ENCODE assay signal across 8 cellular contexts in genomic region chr16:11669380-11670146, GRCh38. TPM values are rescaled to one million over a fixed set of nuclear protein-coding genes. Genes with fewer than 3 reads are reported as not detected.
DNase-seq lines count a peak whose midpoint lies in the region; TF ChIP-seq lines count a peak whose summit lies in the region.

No MANE protein-coding gene starts in this region.

- CTCF ChIA-PET in OCI-LY7 (lab: Charles Lee; ENCODE audit: unreplicated experiment): interaction anchor here (0.6 to 0.8 kb wide), 2 partner anchors 10 to 46 kb away, joined by 3 to 5 read pairs; no protein-coding TSS in a partner anchor

- peaks cover 51% of the 10 kb centered on the region for H3K79me2 ChIP-seq in OCI-LY7 (ENCODE audit: insufficient read depth, low read depth, low read length)

- H3K36me3 Mint-ChIP-seq in mesothelial cell of epicardium: no peaks in the 10 kb centered on the region

- H4K20me1 ChIP-seq in OCI-LY7 (ENCODE audit: insufficient read depth, low read length): peaks cover 5% of the 10 kb centered on the region; the same call in 1 of the 2 replicates

- H3K27me3 ChIP-seq in duodenal mucosa (ENCODE audit: control insufficient read depth in 1 of 2, insufficient read depth in 2 of 2, low read length in 2 of 2): no peaks in the 10 kb centered on the region

- H3K4me3 Mint-ChIP-seq in mesothelial cell of epicardium: peak overlapping the region; percentile 72

- no peaks in the 10 kb centered on the region for H3K27me3 Mint-ChIP-seq in mesothelial cell of epicardium (ENCODE audit: low read depth)

- H3K9me3 Mint-ChIP-seq in mesothelial cell of epicardium: no peaks in the 10 kb centered on the region

- peak overlapping the region; percentile 16 to 39 for H3K9ac ChIP-seq in duodenal mucosa (ENCODE audit: low read depth in 1 of 2, low read length in 2 of 2)

- H3K4me1 Mint-ChIP-seq in mesothelial cell of epicardium: peaks cover 23% of the 10 kb centered on the region

- BruUV-seq in OCI-LY7 (replicated peaks; lab: Mats Ljungman, UMichigan): no TSS peak

- H3K27ac Mint-ChIP-seq in mesothelial cell of epicardium: peak overlapping the region; percentile 71

- peaks cover 3% of the 10 kb centered on the region; the same call in 1 of the 2 replicates for H3K36me3 ChIP-seq in OCI-LY7 (ENCODE audit: insufficient read depth, low read length)
- no peaks in the 10 kb centered on the region for H3K36me3 ChIP-seq in duodenal mucosa (ENCODE audit: control insufficient read depth in 1 of 2, insufficient read depth in 2 of 2, low read length in 2 of 2)

- H3K4me3 ChIP-seq in GM08714 (ENCODE audit: low read length) (peak overlapping the region; percentile 74; the same call in 1 of the 2 replicates), OCI-LY7 (ENCODE audit: low read depth, low read length, poor library complexity, severe bottlenecking) (peak overlapping the region; percentile 87), duodenal mucosa (ENCODE audit: low read depth in 1 of 2, low read length in 2 of 2) (peak overlapping the region; percentile 68 to 69)

- H3K27ac ChIP-seq in OCI-LY7 (ENCODE audit: low read depth, low read length, poor library complexity, severe bottlenecking) (peak overlapping the region; percentile 57), duodenal mucosa (ENCODE audit: low read depth, low read length) (no peak overlapping the region)

- no peaks in the 10 kb centered on the region for H3K9me2 ChIP-seq in OCI-LY7 (ENCODE audit: insufficient read depth, low read length)

- H3K9me3 ChIP-seq in OCI-LY7 (ENCODE audit: low read length) (no peaks in the 10 kb centered on the region), duodenal mucosa (ENCODE audit: control insufficient read depth in 1 of 2, low read length in 2 of 2) (no peaks in the 10 kb centered on the region)

- H3K4me1 ChIP-seq in OCI-LY7 (ENCODE audit: insufficient read depth, low read length, poor library complexity, severe bottlenecking) (peaks cover 86% of the 10 kb centered on the region), duodenal mucosa (ENCODE audit: control insufficient read depth in 1 of 2, insufficient read depth in 2 of 2, low read length in 2 of 2) (peaks cover 47 to 52% of the 10 kb centered on the region in 2 donors)

- no peak for TF ChIP-seq CTCF in OCI-LY7 (conservative IDR thresholded peaks at IDR 0.05; ENCODE audit: low read length)
- no peak for TF ChIP-seq CTCF in mesothelial cell of epicardium (IDR thresholded peaks at IDR 0.05; ENCODE audit: unreplicated experiment)

- H2AFZ ChIP-seq in OCI-LY7 (ENCODE audit: low read length): no peak overlapping the region

- POLR2A ChIA-PET in OCI-LY7 (lab: Charles Lee): interaction anchor here (0.5 to 1.3 kb wide), 8 partner anchors 13 to 317 kb away, joined by 3 to 4 read pairs (median 4); no protein-coding TSS in a partner anchor

- DNase-seq in OCI-LY7 (ENCODE audit: low spot score): peak; percentile 63
- no peak for DNase-seq in mesothelial cell of epicardium (ENCODE audit: low spot score in 2 of 2, unreplicated experiment in 2 of 2)
- DNase-seq in ureter (ENCODE audit: low spot score): peak; percentile 57
- no peak for DNase-seq in NCI-H187 treated with DMSO at 0.1 percent for 48 hours (lab: John Stamatoyannopoulos, UW)
- no peak for DNase-seq in T-helper 9 cell
- no peak for DNase-seq in HCEC 1CT

- intact Hi-C loops in OCI-LY7 (cut with micrococcal nuclease; ENCODE audit: unreplicated experiment): no loop called here

- peak overlapping the region; percentile 93 for H3K4me2 ChIP-seq in OCI-LY7 (ENCODE audit: low read length)

RNA-seq across cellular contexts. Expression of gene SNN, which starts 1.3 kb away (rescaled TPM):
- 28.3 and 31.8 TPM in 2 replicates for total RNA-seq in OCI-LY7 (2014; rRNA removed; shearing (Covaris generic))
- total RNA-seq in OCI-LY7 (2022) (27.8 and 31.6 TPM in 2 replicates), mesothelial cell of epicardium (38.3 to 40.2 TPM (median 39.9 TPM) in 3 replicates), ureter (23.6 TPM)

Comparison
In these comparisons a context has a peak if more than half of its experiments do, and no peak if none do; other contexts are left out.
1. DNase-seq: peak in OCI-LY7 (single experiment) and ureter (single experiment); none in mesothelial cell of epicardium (0 of 2), NCI-H187 treated with DMSO at 0.1 percent for 48 hours (single experiment), T-helper 9 cell (single experiment) and HCEC 1CT (single experiment).
2. Peak in every context shown above with its lines, with median percentiles within 50 percentile points of each other: H3K4me3 ChIP-seq.